In the genomic region with DNA sequence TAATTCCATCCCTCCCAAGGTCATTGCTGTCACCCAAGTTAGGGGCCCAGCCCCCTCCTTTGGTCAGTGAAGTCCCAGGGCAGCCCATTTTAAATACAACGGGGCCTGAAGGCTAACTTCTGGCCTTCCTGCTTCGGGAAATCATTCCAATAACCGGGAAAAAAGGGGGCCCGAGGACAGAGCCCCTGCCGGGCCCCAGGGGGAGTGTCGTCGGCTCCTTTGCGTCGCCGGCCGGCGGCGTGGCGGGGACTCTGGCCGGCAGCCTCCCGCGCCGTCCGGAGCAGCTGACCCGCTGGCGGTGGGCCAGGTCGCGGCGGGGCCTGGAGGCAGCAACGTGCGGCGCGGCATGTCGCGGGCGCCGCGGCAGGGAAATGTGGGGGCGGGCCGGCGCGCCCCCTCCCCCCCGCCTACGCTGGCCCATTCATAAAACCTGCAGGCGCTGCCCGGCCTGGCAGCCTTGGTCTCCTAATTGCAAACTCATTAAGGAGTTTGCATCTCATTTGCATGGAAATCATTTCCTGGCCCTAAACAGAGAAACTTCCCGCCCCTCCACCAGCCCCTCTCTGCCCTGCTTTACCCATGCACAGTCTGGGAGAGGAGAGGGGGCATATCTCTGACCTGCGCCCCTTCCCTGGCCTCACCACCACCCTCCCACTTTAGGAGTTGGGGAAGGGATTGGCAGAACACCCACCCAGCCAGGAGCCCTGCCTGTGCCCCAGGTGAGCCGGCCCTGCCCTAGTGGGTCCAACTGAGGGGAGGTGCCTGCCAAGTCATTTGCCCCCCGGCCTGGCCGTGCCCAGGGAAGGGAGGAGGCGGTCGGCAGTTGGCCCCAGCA, we compare ENCODE assay signal across 11 cellular contexts. TPM values are rescaled to one million over a fixed set of nuclear protein-coding genes. Genes with fewer than 3 reads are reported as not detected.
DNase-seq lines count a peak whose midpoint lies in the region; TF ChIP-seq lines count a peak whose summit lies in the region.
"Had no signal": no experiment of that assay in that cellular context is flagged by ENCODE, and none has a peak within 500 bp of the region (broad histone marks: within the 10 kb centered on the region; RNA-seq: fewer than 3 reads in every experiment).

No MANE protein-coding gene starts in this region.

- H4K91ac ChIP-seq in trophoblast cell (ENCODE audit: low read depth, low read length), result no peak overlapping the region

- POLR2A ChIA-PET in OCI-LY7 (lab: Charles Lee), result no interaction called here
- POLR2A ChIA-PET in activated CD4-positive, alpha-beta T cell treated with anti-CD3 and anti-CD28 coated beads, Interleukin-2, amount 10 ng/mL, durations not matched to agents 7 days and 5 days (lab: Charles Lee), result no interaction called here

- no peaks in the 10 kb centered on the region for H3K9me3 ChIP-seq in ES-I3 (ENCODE audit: control insufficient read depth, insufficient read depth, low read length)
- no peaks in the 10 kb centered on the region for H3K9me3 ChIP-seq in OCI-LY7 (ENCODE audit: low read length)
- no peaks in the 10 kb centered on the region for H3K9me3 ChIP-seq in trophoblast cell (ENCODE audit: insufficient read depth, low read depth, low read length)

- no peak overlapping the region for H2BK120ac ChIP-seq in trophoblast cell (ENCODE audit: insufficient read depth, low read length, poor library complexity)

- H3K27ac ChIP-seq in OCI-LY7 (ENCODE audit: low read depth, low read length, poor library complexity, severe bottlenecking), result no peak overlapping the region
- H3K27ac ChIP-seq in trophoblast cell (ENCODE audit: low read depth, low read length), result no peak overlapping the region
- H3K27ac ChIP-seq: KMS-11 had no signal

- peaks cover 29% of the 10 kb centered on the region for H3K4me1 Mint-ChIP-seq in activated CD4-positive, alpha-beta T cell treated with anti-CD3 and anti-CD28 coated beads, Interleukin-2, amount 10 ng/mL, durations not matched to agents 7 days and 5 days

- H3K27me3 ChIP-seq in trophoblast cell (ENCODE audit: insufficient read depth, low read length), result peaks cover 5% of the 10 kb centered on the region

- H3K79me1 ChIP-seq in trophoblast cell (ENCODE audit: low read length), result peaks cover 6% of the 10 kb centered on the region

- H3K27me3 Mint-ChIP-seq in activated CD4-positive, alpha-beta T cell treated with anti-CD3 and anti-CD28 coated beads, Interleukin-2, amount 10 ng/mL, durations not matched to agents 7 days and 5 days, result peaks cover 2% of the 10 kb centered on the region

- H3K4me1 ChIP-seq in ES-I3 (ENCODE audit: insufficient read depth, low read length) (peaks cover 13% of the 10 kb centered on the region; the same call in 1 of the 2 replicates), OCI-LY7 (ENCODE audit: insufficient read depth, low read length, poor library complexity, severe bottlenecking) (peaks cover 55% of the 10 kb centered on the region), trophoblast cell (ENCODE audit: control insufficient read depth in 1 of 2, insufficient read depth in 2 of 2, low read length in 2 of 2) (peaks cover 10 to 20% of the 10 kb centered on the region in 2 experiments)

- no peaks in the 10 kb centered on the region for H4K20me1 ChIP-seq in OCI-LY7 (ENCODE audit: insufficient read depth, low read length)

- H4K12ac ChIP-seq in trophoblast cell (ENCODE audit: low read depth, low read length), result no peak overlapping the region

- BruUV-seq in OCI-LY7 (replicated peaks; lab: Mats Ljungman, UMichigan), result no TSS peak

- no peak overlapping the region for H3K4me3 Mint-ChIP-seq in activated CD4-positive, alpha-beta T cell treated with anti-CD3 and anti-CD28 coated beads, Interleukin-2, amount 10 ng/mL, durations not matched to agents 7 days and 5 days

- H4K8ac ChIP-seq in trophoblast cell (ENCODE audit: low read depth, low read length), result no peak overlapping the region

- no peak overlapping the region for H3K27ac Mint-ChIP-seq in activated CD4-positive, alpha-beta T cell treated with anti-CD3 and anti-CD28 coated beads, Interleukin-2, amount 10 ng/mL, durations not matched to agents 7 days and 5 days
- H3K27ac Mint-ChIP-seq: stimulated activated naive CD8-positive, alpha-beta T cell treated with anti-CD3 and anti-CD28 coated beads, Interleukin-15, amount 100 ng/mL, for 72 hours had no signal

- no peaks in the 10 kb centered on the region for H3K9me2 ChIP-seq in OCI-LY7 (ENCODE audit: insufficient read depth, low read length)

- H2AK5ac ChIP-seq in trophoblast cell (ENCODE audit: low read length), result no peak overlapping the region

- H3K9me3 Mint-ChIP-seq in activated CD4-positive, alpha-beta T cell treated with anti-CD3 and anti-CD28 coated beads, Interleukin-2, amount 10 ng/mL, durations not matched to agents 7 days and 5 days, result no peaks in the 10 kb centered on the region
- H3K9me3 Mint-ChIP-seq: stimulated activated naive CD8-positive, alpha-beta T cell treated with anti-CD3 and anti-CD28 coated beads, Interleukin-15, amount 100 ng/mL, for 72 hours had no signal

- H3K79me2 ChIP-seq in OCI-LY7 (ENCODE audit: insufficient read depth, low read depth, low read length) (no peaks in the 10 kb centered on the region), trophoblast cell (ENCODE audit: control insufficient read depth, insufficient read depth, low read length, poor library complexity) (peaks cover 1% of the 10 kb centered on the region)

- no peak for TF ChIP-seq CTCF in OCI-LY7 (conservative IDR thresholded peaks at IDR 0.05; ENCODE audit: low read length)

- H3K4me3 ChIP-seq in OCI-LY7 (ENCODE audit: low read depth, low read length, poor library complexity, severe bottlenecking), result peak overlapping the region; percentile 41
- H3K4me3 ChIP-seq in trophoblast cell (ENCODE audit: low read depth, low read length), result peak overlapping the region; percentile 4

- DNase-seq in OCI-LY7 (ENCODE audit: low spot score), result peak; percentile 64
- DNase-seq in globus pallidus (ENCODE audit: low spot score), result peak; percentile 65
- peak in 1 of 2 donors; percentile 34 for DNase-seq in trophoblast cell
- no peak for DNase-seq in activated naive CD4-positive, alpha-beta T cell treated with anti-CD3 and anti-CD28 coated beads, Interleukin-2, amount 50 U/mL, for 16 hours
- no peak for DNase-seq in activated CD8-positive, alpha-beta memory T cell treated with anti-CD3 and anti-CD28 coated beads, Interleukin-2, amount 50 U/mL, for 48 hours
- DNase-seq in activated CD4-positive, alpha-beta T cell treated with anti-CD3 and anti-CD28 coated beads, Interleukin-2, amount 10 ng/mL, durations not matched to agents 7 days and 5 days, result no peak
- no peak for DNase-seq in NCI-H446 (lab: John Stamatoyannopoulos, UW)
- DNase-seq: DMS79 treated with DMSO at 0.1 percent for 48 hours; stimulated activated naive CD8-positive, alpha-beta T cell treated with anti-CD3 and anti-CD28 coated beads, Interleukin-15, amount 100 ng/mL, for 72 hours had no signal

- H3K4me2 ChIP-seq in OCI-LY7 (ENCODE audit: low read length) (peak overlapping the region; percentile 56), trophoblast cell (ENCODE audit: low read length) (peak overlapping the region; percentile 34)
- H3K4me2 ChIP-seq: KMS-11 had no signal

- no peak overlapping the region for H3K18ac ChIP-seq in trophoblast cell (ENCODE audit: low read length)

- H3K9ac ChIP-seq in ES-I3 (ENCODE audit: low read depth, low read length) (peak overlapping the region; percentile 41; the same call in 1 of the 2 replicates), trophoblast cell (ENCODE audit: low read length) (no peak overlapping the region)
- H3K9ac ChIP-seq: KMS-11 had no signal

- intact Hi-C loops in OCI-LY7 (cut with micrococcal nuclease; ENCODE audit: unreplicated experiment), result loop anchor here (10.0 kb wide), 2 partner anchors 442 to 562 kb away; a partner anchor contains a TSS

- H2AFZ ChIP-seq in OCI-LY7 (ENCODE audit: low read length) (no peak overlapping the region; the same call in 1 of the 2 replicates), trophoblast cell (ENCODE audit: insufficient read depth, low read length, poor library complexity) (no peak overlapping the region)

- H2BK12ac ChIP-seq in trophoblast cell (ENCODE audit: low read length), result no peak overlapping the region

- CTCF ChIA-PET in OCI-LY7 (lab: Charles Lee; ENCODE audit: unreplicated experiment), result no interaction called here
- CTCF ChIA-PET in activated CD4-positive, alpha-beta T cell treated with anti-CD3 and anti-CD28 coated beads, Interleukin-2, amount 10 ng/mL, durations not matched to agents 7 days and 5 days (lab: Charles Lee), result interaction anchor here (0.5 to 4.8 kb wide), 4 partner anchors 302 to 1524 kb away, joined by 3 to 38 read pairs (median 4); a partner anchor contains a TSS

- H3K14ac ChIP-seq in trophoblast cell (ENCODE audit: low read length), result no peak overlapping the region

- no CpG with 5 or more reads among the region's 48 CpGs for WGBS in trophoblast cell (ENCODE audit: extremely low coverage, insufficient coverage, insufficient read length)

- H2BK5ac ChIP-seq in trophoblast cell (ENCODE audit: low read depth, low read length, poor library complexity), result no peak overlapping the region

- no peak overlapping the region for H3K4ac ChIP-seq in trophoblast cell (ENCODE audit: low read depth, low read length)

- no peak overlapping the region for H3K23ac ChIP-seq in trophoblast cell (ENCODE audit: low read length)

- H3K36me3 ChIP-seq in ES-I3 (ENCODE audit: insufficient read depth, low read length), result no peaks in the 10 kb centered on the region
- H3K36me3 ChIP-seq in OCI-LY7 (ENCODE audit: insufficient read depth, low read length), result no peaks in the 10 kb centered on the region
- H3K36me3 ChIP-seq in trophoblast cell (ENCODE audit: control insufficient read depth in 1 of 2, insufficient read depth in 2 of 2, low read length in 2 of 2), result no peaks in the 10 kb centered on the region

- no peaks in the 10 kb centered on the region for H3K36me3 Mint-ChIP-seq in activated CD4-positive, alpha-beta T cell treated with anti-CD3 and anti-CD28 coated beads, Interleukin-2, amount 10 ng/mL, durations not matched to agents 7 days and 5 days (ENCODE audit: low read depth)

RNA-seq across cellular contexts. Expression of a gene that starts 50.7 kb away (rescaled TPM):
- total RNA-seq in OCI-LY7 (2014; rRNA removed; shearing (Covaris generic)), result 87.2 and 97.8 TPM in 2 replicates
- 42.8 and 51.3 TPM in 2 replicates for total RNA-seq in OCI-LY7 (2022)
- polyA plus RNA-seq in trophoblast cell (2013), result 79.2 and 82.1 TPM in 2 replicates
- 10 to 100 TPM; 37.6 to 47.2 TPM for total RNA-seq in activated CD4-positive, alpha-beta T cell treated with anti-CD3 and anti-CD28 coated beads, Interleukin-2, amount 10 ng/mL, durations not matched to agents 7 days and 5 days

RNA-seq across cellular contexts. Expression of a gene that starts 50.8 kb away (rescaled TPM):
- total RNA-seq in OCI-LY7 (2014; rRNA removed; shearing (Covaris generic)), result 3.7 and 5.4 TPM in 2 replicates
- total RNA-seq in OCI-LY7 (2022), result 10.0 and 10.2 TPM in 2 replicates
- 36.4 and 36.9 TPM in 2 replicates for polyA plus RNA-seq in trophoblast cell (2013)
- total RNA-seq in activated CD4-positive, alpha-beta T cell treated with anti-CD3 and anti-CD28 coated beads, Interleukin-2, amount 10 ng/mL, durations not matched to agents 7 days and 5 days, result 10 to 100 TPM; 14.5 to 15.3 TPM

Comparison
In these comparisons a context has a peak if more than half of its experiments do, and no peak if none do; other contexts are left out.
1. DNase-seq: peak in OCI-LY7 (single experiment) and globus pallidus (single experiment); none in activated naive CD4-positive, alpha-beta T cell treated with anti-CD3 and anti-CD28 coated beads, Interleukin-2, amount 50 U/mL, for 16 hours (single experiment), activated CD8-positive, alpha-beta memory T cell treated with anti-CD3 and anti-CD28 coated beads, Interleukin-2, amount 50 U/mL, for 48 hours (single experiment), activated CD4-positive, alpha-beta T cell treated with anti-CD3 and anti-CD28 coated beads, Interleukin-2, amount 10 ng/mL, durations not matched to agents 7 days and 5 days (single experiment) and NCI-H446 (0 of 2).